In genomic region chr1:52385376-52385775, GRCh38 we compare ENCODE assay signal across 20 cellular contexts.
"Had no signal": no experiment of that assay in that cellular context is flagged by ENCODE, and none has a peak within 500 bp of the region (broad histone marks: within the 10 kb centered on the region; RNA-seq: fewer than 3 reads in every experiment).

No MANE protein-coding gene starts in this region.

- H3K4me1 ChIP-seq: colonic mucosa, gastroesophageal sphincter, heart left ventricle, left lung, lower lobe of right lung had no signal

- DNase-seq: colonic mucosa; cortex of kidney; effector CD8-positive, alpha-beta T cell; effector memory CD8-positive, alpha-beta T cell; endodermal cell; erythroblast; esophagus squamous epithelium; heart left ventricle; hypothalamus; left cardiac atrium; left lung; left ventricle myocardium superior; lower lobe of right lung; mesenchymal stem cell; midbrain; naive thymus-derived CD4-positive, alpha-beta T cell had no signal

- H3K9me3 ChIP-seq: colonic mucosa, esophagus squamous epithelium, gastroesophageal sphincter, heart left ventricle, left lung, lower lobe of right lung had no signal

- H3K4me2 ChIP-seq: hepatocyte had no signal

- ATAC-seq: effector memory CD8-positive, alpha-beta T cell; esophagus mucosa; gastroesophageal sphincter; heart left ventricle; left cardiac atrium; left lung; left ventricle myocardium superior; lower lobe of right lung; naive thymus-derived CD4-positive, alpha-beta T cell had no signal

- H3K36me3 ChIP-seq: colonic mucosa, gastroesophageal sphincter, lower lobe of right lung had no signal

- H3K27me3 ChIP-seq: colonic mucosa, esophagus squamous epithelium, gastroesophageal sphincter, heart left ventricle, hepatocyte, left lung had no signal

- H3K27ac ChIP-seq: colonic mucosa, epithelial cell of prostate, gastroesophageal sphincter, heart left ventricle, hepatocyte, left lung, lower lobe of right lung had no signal

- H3K4me3 ChIP-seq: colonic mucosa, esophagus squamous epithelium, gastroesophageal sphincter, heart left ventricle, hepatocyte, left lung, lower lobe of right lung had no signal
